Comparison of ENCODE assay signal across 9 cellular contexts in genomic region chr7:25862254-25862992, GRCh38.
DNase-seq lines count a peak whose midpoint lies in the region; ATAC-seq and TF ChIP-seq lines count a peak whose summit lies in the region.
"Had no signal": no experiment of that assay in that cellular context is flagged by ENCODE, and none has a peak within 500 bp of the region (broad histone marks: within the 10 kb centered on the region; RNA-seq: fewer than 3 reads in every experiment).

No MANE protein-coding gene starts in this region.

- H3K9me3 ChIP-seq in SJCRH30 (replicated peaks) (no peaks in the 10 kb centered on the region), sigmoid colon (peaks cover 0 to 12% (median under 1%) of the 10 kb centered on the region in 4 donors)
- H3K9me3 ChIP-seq: vagina had no signal

- TF ChIP-seq CTCF in GM12875 (IDR thresholded peaks at IDR 0.05; ENCODE audit: borderline replicate concordance, insufficient read depth, low read depth, low read length) (no peak), sigmoid colon (IDR thresholded peaks at IDR 0.05) (no peak)

- no peak for TF ChIP-seq POLR2A in sigmoid colon (IDR thresholded peaks at IDR 0.05)

- H3K4me3 ChIP-seq in GM12875 (ENCODE audit: low read depth, low read length) (peak overlapping the region; percentile 21), SJCRH30 (peak overlapping the region; percentile 46), sigmoid colon (peak overlapping the region in 1 of 4 donors; percentile 10)

- peak; percentile 86 for ATAC-seq in HG02623 (IDR thresholded peaks at IDR 0.05; ENCODE audit: unreplicated experiment)

- no peaks in the 10 kb centered on the region for H3K36me3 ChIP-seq in SJCRH30
- H3K36me3 ChIP-seq in sigmoid colon = no peaks in the 10 kb centered on the region
- H3K36me3 ChIP-seq: vagina had no signal

- DNase-seq in NAMALWA (ENCODE audit: low spot score) (peak; percentile 100), SJCRH30 (peak; percentile 100), head of caudate nucleus (peak in 28 of 42 donors; percentile 25 to 72 (median 47)), sigmoid colon (peak; percentile 95), Ammon's horn (ENCODE audit: low spot score) (no peak)
- DNase-seq in activated gamma-delta T cell treated with anti-CD3 and anti-CD28 coated beads, Interleukin-2, amount 50 U/mL, for 16 hours (ENCODE audit: low read depth) = peak; percentile 41

- no peak for TF ChIP-seq EP300 in sigmoid colon (IDR thresholded peaks at IDR 0.05)

- WGBS in sigmoid colon, 2 donors = 0 to 1% methylated on average over 45 of the region's 45 CpGs

- H3K27ac ChIP-seq in SJCRH30 (no peak overlapping the region), sigmoid colon (peak overlapping the region in 1 of 4 donors; percentile 51)
- H3K27ac ChIP-seq: vagina had no signal

- intact Hi-C loops in head of caudate nucleus (cut with DNase I) = loop anchor here (10.0 kb wide), 2 partner anchors 1002 to 1302 kb away; partner anchors contain the start of genes HOXA9 and SKAP2
- intact Hi-C loops in sigmoid colon (cut with DNase I) = loop anchor here (10.0 kb wide), 2 partner anchors 512 to 1232 kb away; partner anchors contain the start of gene HOXA1

- H3K4me1 ChIP-seq in SJCRH30 (0 out of 2 replicates have a peak, but pooled peaks cover 2% of the 10 kb centered on the region), sigmoid colon (peaks cover 0 to 15% (median 3%) of the 10 kb centered on the region in 4 donors)

- no peaks in the 10 kb centered on the region for H3K27me3 ChIP-seq in SJCRH30
- H3K27me3 ChIP-seq in sigmoid colon = peaks cover 24 to 100% (median 99%) of the 10 kb centered on the region in 3 donors
